In genomic region chr14:103395245-103395644, GRCh38 we compare ENCODE assay signal across 13 cellular contexts. TPM values are rescaled to one million over a fixed set of nuclear protein-coding genes. Genes with fewer than 3 reads are reported as not detected.
DNase-seq lines count a peak whose midpoint lies in the region; TF ChIP-seq lines count a peak whose summit lies in the region.
"Had no signal": no experiment of that assay in that cellular context is flagged by ENCODE, and none has a peak within 500 bp of the region (broad histone marks: within the 10 kb centered on the region; RNA-seq: fewer than 3 reads in every experiment).

No MANE protein-coding gene starts in this region.

- TF ChIP-seq CTCF in endothelial cell (IDR thresholded peaks at IDR 0.05; ENCODE audit: unreplicated experiment), result no peak

- H3K27ac Mint-ChIP-seq in activated naive CD8-positive, alpha-beta T cell, result peak overlapping the region; percentile 62
- H3K27ac Mint-ChIP-seq in endothelial cell (ENCODE audit: unreplicated experiment), result no peak overlapping the region

- peak overlapping the region; percentile 32 for H3K4me3 ChIP-seq in ACC112 (ENCODE audit: low read depth, low read length)
- H3K4me3 ChIP-seq: tibial nerve had no signal

- H3K27ac ChIP-seq in ACC112 (ENCODE audit: low read depth, low read length), result peak overlapping the region; percentile 41

- H3K4me1 Mint-ChIP-seq in activated naive CD8-positive, alpha-beta T cell (ENCODE audit: low read depth), result peaks cover 74% of the 10 kb centered on the region
- peaks cover 39% of the 10 kb centered on the region for H3K4me1 Mint-ChIP-seq in endothelial cell (ENCODE audit: unreplicated experiment)

- H3K9me3 Mint-ChIP-seq in activated naive CD8-positive, alpha-beta T cell (ENCODE audit: low read depth), result no peaks in the 10 kb centered on the region
- no peaks in the 10 kb centered on the region for H3K9me3 Mint-ChIP-seq in endothelial cell (ENCODE audit: unreplicated experiment)
- H3K9me3 Mint-ChIP-seq: naive B cell had no signal

- H3K27me3 ChIP-seq in ACC112 (ENCODE audit: insufficient read depth, low read length), result no peaks in the 10 kb centered on the region
- H3K27me3 ChIP-seq: tibial nerve had no signal

- H3K27me3 Mint-ChIP-seq in activated naive CD8-positive, alpha-beta T cell, result no peaks in the 10 kb centered on the region
- no peaks in the 10 kb centered on the region for H3K27me3 Mint-ChIP-seq in endothelial cell (ENCODE audit: unreplicated experiment)
- H3K27me3 Mint-ChIP-seq: naive B cell had no signal

- peaks cover 88% of the 10 kb centered on the region for H3K79me2 ChIP-seq in ACC112 (ENCODE audit: control insufficient read depth, insufficient read depth, low read length, unreplicated experiment)

- H2AFZ ChIP-seq in ACC112 (ENCODE audit: low read length, unreplicated experiment), result no peak overlapping the region

- H3K4me3 Mint-ChIP-seq in activated naive CD8-positive, alpha-beta T cell, result peak overlapping the region; percentile 70
- H3K4me3 Mint-ChIP-seq in endothelial cell (ENCODE audit: unreplicated experiment), result no peak overlapping the region

- DNase-seq in EL (peak; percentile 71), kidney glomerular epithelial cell (lab: John Stamatoyannopoulos, UW) (peak; percentile 20), hippocampal formation (lab: John Stamatoyannopoulos, UW) (no peak), NCI-H1436 (lab: John Stamatoyannopoulos, UW) (no peak), endothelial cell (ENCODE audit: low spot score) (no peak), RPMI8226 (no peak)
- DNase-seq: H7; naive B cell; NCI-H2029; stimulated activated CD4-positive, alpha-beta T cell treated with anti-CD3 and anti-CD28 coated beads, Interleukin-4, amount 100 ng/mL, for 1 hour had no signal

- H3K36me3 Mint-ChIP-seq in activated naive CD8-positive, alpha-beta T cell, result no peaks in the 10 kb centered on the region
- H3K36me3 Mint-ChIP-seq in endothelial cell (ENCODE audit: low read depth, unreplicated experiment), result no peaks in the 10 kb centered on the region
- H3K36me3 Mint-ChIP-seq: naive B cell had no signal

- H3K4me1 ChIP-seq in ACC112 (ENCODE audit: control insufficient read depth, insufficient read depth, low read length, unreplicated experiment), result peaks cover 63% of the 10 kb centered on the region

- no peaks in the 10 kb centered on the region for H3K36me3 ChIP-seq in ACC112 (ENCODE audit: insufficient read depth, low read length)
- H3K36me3 ChIP-seq: tibial nerve had no signal

RNA-seq across cellular contexts. Expression of gene MARK3, which starts 10.0 kb away (rescaled TPM):
- 70.8 TPM for total RNA-seq in endothelial cell (ENCODE audit: unreplicated experiment)

Comparison
In these comparisons a context has a peak if more than half of its experiments do, and no peak if none do; other contexts are left out.
1. DNase-seq: peak in EL (single experiment) and kidney glomerular epithelial cell (single experiment); none in hippocampal formation (0 of 2), NCI-H1436 (single experiment), endothelial cell (single experiment) and RPMI8226 (single experiment).